In the genomic region with DNA sequence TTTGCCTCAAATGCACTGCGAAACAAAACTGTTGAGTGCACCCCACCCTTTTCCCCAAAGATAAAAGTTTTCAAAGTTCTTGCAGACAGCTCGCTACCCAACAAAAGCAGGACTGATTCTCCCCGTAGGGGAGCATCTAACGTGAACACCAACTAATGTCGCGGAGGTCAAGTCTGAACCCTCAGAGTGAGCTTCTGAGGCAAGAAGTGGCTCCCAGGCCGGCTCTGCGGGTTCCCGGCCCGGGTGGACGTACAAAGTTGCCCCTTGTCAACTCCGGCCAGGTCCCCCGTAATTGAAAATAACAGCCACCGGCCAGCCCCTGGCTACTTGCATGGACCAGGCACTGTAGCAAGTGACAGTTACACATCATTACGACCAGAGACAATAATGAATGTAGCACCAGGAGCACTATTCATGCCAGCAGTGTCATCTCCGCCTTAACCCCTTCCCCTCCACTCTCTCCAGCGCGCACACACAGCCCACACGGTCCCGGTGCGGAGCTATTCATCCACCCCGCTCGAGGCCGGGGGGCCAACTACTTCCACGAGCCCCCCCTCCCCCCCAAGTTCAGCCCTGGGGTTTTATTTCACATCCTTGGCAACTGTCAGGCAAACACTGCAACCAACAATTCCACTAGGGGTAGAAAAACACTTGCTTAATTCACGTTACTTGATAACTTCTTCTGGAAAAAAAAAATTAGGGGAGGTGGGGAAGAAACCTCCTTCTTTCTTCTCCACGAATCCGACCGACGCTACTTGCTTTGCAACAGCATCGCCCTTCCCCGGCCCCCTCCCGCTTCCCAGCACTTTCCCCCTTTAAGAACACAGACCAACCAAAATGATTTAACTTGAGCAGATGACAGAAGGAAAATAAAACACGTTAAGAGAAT, we compare ENCODE assay signal across 8 cellular contexts. TPM values are rescaled to one million over a fixed set of nuclear protein-coding genes. Genes with fewer than 3 reads are reported as not detected.
DNase-seq lines count a peak whose midpoint lies in the region; ATAC-seq and TF ChIP-seq lines count a peak whose summit lies in the region.

No MANE protein-coding gene starts in this region.

- H3K27ac Mint-ChIP-seq in stimulated activated naive CD8-positive, alpha-beta T cell treated with anti-CD3 and anti-CD28 coated beads, Interleukin-15, amount 100 ng/mL, for 72 hours = peak overlapping the region; percentile 98

- H3K4me3 ChIP-seq in BJ (ENCODE audit: low read depth, low read length) (peak overlapping the region; percentile 69), ectodermal cell (ENCODE audit: insufficient read depth, low read depth, low read length) (peak overlapping the region; percentile 51), mesodermal cell (ENCODE audit: extremely low read depth, insufficient read depth, low read length, poor library complexity, severe bottlenecking) (peak overlapping the region; percentile 69)
- peak overlapping the region; percentile 69 for H3K4me3 ChIP-seq in Jurkat, Clone E6-1 (ENCODE audit: low read length)

- no peaks in the 10 kb centered on the region for H3K27me3 Mint-ChIP-seq in stimulated activated naive CD8-positive, alpha-beta T cell treated with anti-CD3 and anti-CD28 coated beads, Interleukin-15, amount 100 ng/mL, for 72 hours

- no peaks in the 10 kb centered on the region for H3K27me3 ChIP-seq in BJ (ENCODE audit: control insufficient read depth, insufficient read depth, low read length)
- H3K27me3 ChIP-seq in ectodermal cell (ENCODE audit: control insufficient read depth, insufficient read depth, low read length, poor library complexity, severe bottlenecking) = peaks cover 12% of the 10 kb centered on the region

- peak; percentile 6 for ATAC-seq in stimulated activated naive CD8-positive, alpha-beta T cell treated with anti-CD3 and anti-CD28 coated beads, Interleukin-15, amount 100 ng/mL, for 72 hours
- ATAC-seq in HG02763 (IDR thresholded peaks at IDR 0.05; ENCODE audit: unreplicated experiment) = no peak

- H3K4me1 ChIP-seq in ectodermal cell (ENCODE audit: control insufficient read depth, insufficient read depth, low read length) (no peaks in the 10 kb centered on the region), mesodermal cell (ENCODE audit: control insufficient read depth, insufficient read depth, low read length, poor library complexity, severe bottlenecking) (peaks cover 4% of the 10 kb centered on the region)

- peak overlapping the region; percentile 77 for H3K27ac ChIP-seq in ectodermal cell (ENCODE audit: insufficient read depth, low read depth, low read length, poor library complexity, severe bottlenecking)
- H3K27ac ChIP-seq in mesodermal cell (ENCODE audit: low read depth, low read length, severe bottlenecking) = peak overlapping the region; percentile 78

- no peak for DNase-seq in BJ (ENCODE audit: low read depth)
- no peak for DNase-seq in Jurkat, Clone E6-1 (ENCODE audit: low read depth, low spot score)
- DNase-seq in activated CD4-positive, alpha-beta T cell treated with anti-CD3 and anti-CD28 coated beads, Interleukin-2, amount 50 U/mL, for 48 hours = peak; percentile 44 to 54
- peak; percentile 50 to 57 for DNase-seq in stimulated activated naive CD8-positive, alpha-beta T cell treated with anti-CD3 and anti-CD28 coated beads, Interleukin-15, amount 100 ng/mL, for 72 hours
- DNase-seq in OCI-M2 (lab: John Stamatoyannopoulos, UW; ENCODE audit: unreplicated experiment) = no peak

- POLR2A ChIA-PET in BJ (lab: Charles Lee) = no interaction called here

- peaks cover 40% of the 10 kb centered on the region for H3K4me1 Mint-ChIP-seq in stimulated activated naive CD8-positive, alpha-beta T cell treated with anti-CD3 and anti-CD28 coated beads, Interleukin-15, amount 100 ng/mL, for 72 hours

- 0% methylated on average over 27 to 34 of the region's 34 CpGs for WGBS in ectodermal cell, 2 experiments
- WGBS in mesodermal cell (ENCODE audit: insufficient coverage in 2 of 2), 2 experiments = 0 to 1% methylated on average over 19 to 21 of the region's 34 CpGs

- H3K9me3 ChIP-seq in ectodermal cell (ENCODE audit: control insufficient read depth, low read length) = no peaks in the 10 kb centered on the region
- H3K9me3 ChIP-seq in mesodermal cell (ENCODE audit: control insufficient read depth, low read length) = no peaks in the 10 kb centered on the region

- H3K4me3 Mint-ChIP-seq in stimulated activated naive CD8-positive, alpha-beta T cell treated with anti-CD3 and anti-CD28 coated beads, Interleukin-15, amount 100 ng/mL, for 72 hours = peak overlapping the region; percentile 87 to 99

- no peak for TF ChIP-seq CTCF in BJ (IDR thresholded peaks at IDR 0.05; ENCODE audit: insufficient read depth, low read depth, low read length)

- H3K9me3 Mint-ChIP-seq in stimulated activated naive CD8-positive, alpha-beta T cell treated with anti-CD3 and anti-CD28 coated beads, Interleukin-15, amount 100 ng/mL, for 72 hours = no peaks in the 10 kb centered on the region

- H3K36me3 ChIP-seq in BJ (ENCODE audit: control insufficient read depth, insufficient read depth, low read length) (no peaks in the 10 kb centered on the region), ectodermal cell (ENCODE audit: control insufficient read depth, insufficient read depth, low read length) (no peaks in the 10 kb centered on the region), mesodermal cell (ENCODE audit: control insufficient read depth, insufficient read depth, low read length) (no peaks in the 10 kb centered on the region)

- CTCF ChIA-PET in BJ (lab: Yijun Ruan, JAX) = interaction anchor here (0.6 to 2.8 kb wide), 4 partner anchors 9 to 1087 kb away, joined by 3 to 9 read pairs (median 4); no protein-coding TSS in a partner anchor

RNA-seq across cellular contexts. Expression of a gene that starts 1.2 kb away (rescaled TPM):
- polyA plus RNA-seq in BJ (2011; rRNA removed) = 16.3 and 19.7 TPM in 2 replicates
- polyA minus RNA-seq in BJ (2011; rRNA and poly(A)+ RNA removed) = 71.3 and 81.0 TPM in 2 replicates
- polyA plus RNA-seq in Jurkat, Clone E6-1 (2012; ENCODE audit: insufficient read depth, insufficient read length) = 8.6 TPM
- polyA plus RNA-seq in ectodermal cell (2013, experiment 1 of 4) = 5.9 TPM
- 5.8 TPM for polyA plus RNA-seq in ectodermal cell (2013, experiment 2 of 4)
- polyA plus RNA-seq in ectodermal cell (2013, experiment 3 of 4) = 5.2 TPM
- polyA plus RNA-seq in ectodermal cell (2013, experiment 4 of 4) = 5.7 TPM
- polyA plus RNA-seq in mesodermal cell (2013, experiment 1 of 2) = 9.9 TPM
- 8.4 TPM for polyA plus RNA-seq in mesodermal cell (2013, experiment 2 of 2)

Comparison
In these comparisons a context has a peak if more than half of its experiments do, and no peak if none do; other contexts are left out.
1. DNase-seq: peak in activated CD4-positive, alpha-beta T cell treated with anti-CD3 and anti-CD28 coated beads, Interleukin-2, amount 50 U/mL, for 48 hours (2 of 2) and stimulated activated naive CD8-positive, alpha-beta T cell treated with anti-CD3 and anti-CD28 coated beads, Interleukin-15, amount 100 ng/mL, for 72 hours (2 of 2); none in BJ (single experiment), Jurkat, Clone E6-1 (single experiment) and OCI-M2 (single experiment).
2. Peak in every context shown above with its lines, with median percentiles within 50 percentile points of each other: H3K4me3 ChIP-seq.